In the genomic region with DNA sequence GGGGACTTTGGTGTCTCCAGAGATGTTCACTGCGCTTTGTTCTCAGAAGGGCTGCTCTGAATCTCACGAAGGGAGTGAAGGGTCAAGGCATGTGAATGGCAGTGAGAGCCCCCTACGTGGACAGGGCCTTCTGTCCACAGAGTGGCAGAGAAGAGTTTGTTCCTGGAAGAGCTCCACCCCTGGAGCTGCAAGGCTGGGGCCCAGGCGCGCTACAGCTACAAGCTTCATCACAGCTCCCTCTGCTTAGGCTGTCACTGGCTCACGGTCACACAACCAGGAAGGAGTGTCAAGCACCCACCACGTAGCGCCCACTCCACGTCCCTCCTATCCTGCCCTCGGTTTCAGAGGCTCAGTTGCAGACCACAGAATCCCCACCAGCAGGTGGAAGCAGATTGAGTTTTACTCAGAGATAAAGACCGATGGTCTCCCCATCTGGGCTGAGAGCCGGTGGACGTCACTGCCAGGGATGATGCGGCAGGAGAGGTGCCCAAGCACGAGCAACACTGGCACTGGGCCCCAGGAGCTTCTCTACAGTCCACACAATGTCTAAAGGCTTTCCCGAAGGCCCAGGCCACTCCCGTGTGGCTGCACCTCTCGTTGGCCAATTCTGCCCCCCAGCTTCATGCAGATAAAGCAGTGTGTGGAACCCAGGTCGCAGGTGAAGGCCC, we compare ENCODE assay signal across 18 cellular contexts. TPM values are rescaled to one million over a fixed set of nuclear protein-coding genes. Genes with fewer than 3 reads are reported as not detected.
DNase-seq lines count a peak whose midpoint lies in the region; ATAC-seq, FAIRE-seq and TF ChIP-seq lines count a peak whose summit lies in the region.
"Had no signal": no experiment of that assay in that cellular context is flagged by ENCODE, and none has a peak within 500 bp of the region (broad histone marks: within the 10 kb centered on the region; RNA-seq: fewer than 3 reads in every experiment).

No MANE protein-coding gene starts in this region.

- H3K27ac Mint-ChIP-seq in activated CD4-positive, alpha-beta memory T cell treated with anti-CD3 and anti-CD28 coated beads, Interleukin-2, amount 10 ng/mL, durations not matched to agents 7 days and 5 days, result no peak overlapping the region
- no peak overlapping the region for H3K27ac Mint-ChIP-seq in activated CD4-positive, alpha-beta memory T cell treated with anti-CD3 and anti-CD28 coated beads for 36 hours
- H3K27ac Mint-ChIP-seq: activated naive CD8-positive, alpha-beta T cell treated with anti-CD3 and anti-CD28 coated beads for 36 hours; activated T-helper 17 cell treated with anti-CD3 and anti-CD28 coated beads, Interleukin-2, amount 50 U/mL, for 72 hours; immature natural killer cell had no signal

- no peak for TF ChIP-seq RAD21 in HepG2 (CRISPR knock-in tag; IDR thresholded peaks at IDR 0.05)

- no peak for TF ChIP-seq EP300 in HepG2 (IDR thresholded peaks at IDR 0.05; ENCODE audit: low read depth in 2 of 2, low read length in 2 of 2)
- no peak for TF ChIP-seq EP300 in HepG2 (CRISPR knock-in tag; IDR thresholded peaks at IDR 0.05; ENCODE audit: borderline replicate concordance)

- FAIRE-seq in HepG2 (lab: Jason Lieb, UNC) (no peak), urothelium cell line (lab: Jason Lieb, UNC) (no peak)
- FAIRE-seq: GM19239 had no signal

- H2AFZ ChIP-seq in HepG2 (ENCODE audit: low read length), result no peak overlapping the region

- peak overlapping the region in 2 of 3 experiments; percentile 20 to 67; a peak in 3 of 6 replicates for H3K4me3 ChIP-seq in HepG2 (replicated peaks in 1 of 3; ENCODE audit: insufficient read depth in 1 of 3, low read depth in 2 of 3, low read length in 3 of 3)
- no peak overlapping the region for H3K4me3 ChIP-seq in testis
- H3K4me3 ChIP-seq: cardiac muscle cell, left lung, smooth muscle cell had no signal

- H3K79me2 ChIP-seq in HepG2 (ENCODE audit: insufficient read depth, low read length), result no peaks in the 10 kb centered on the region

- POLR2A ChIA-PET in activated CD4-positive, alpha-beta memory T cell treated with anti-CD3 and anti-CD28 coated beads, Interleukin-2, amount 10 ng/mL, durations not matched to agents 7 days and 5 days (lab: Charles Lee), result no interaction called here
- POLR2A ChIA-PET in activated CD4-positive, alpha-beta memory T cell treated with anti-CD3 and anti-CD28 coated beads for 36 hours (lab: Charles Lee), result no interaction called here
- POLR2A ChIA-PET in HepG2 (lab: Yijun Ruan, JAX), result interaction anchor here (1.0 to 1.4 kb wide), 2 partner anchors 22 to 103 kb away, joined by 3 to 4 read pairs; no protein-coding TSS in a partner anchor

- no peaks in the 10 kb centered on the region for H3K9me3 Mint-ChIP-seq in activated CD4-positive, alpha-beta memory T cell treated with anti-CD3 and anti-CD28 coated beads, Interleukin-2, amount 10 ng/mL, durations not matched to agents 7 days and 5 days
- H3K9me3 Mint-ChIP-seq in activated CD4-positive, alpha-beta memory T cell treated with anti-CD3 and anti-CD28 coated beads for 36 hours, result no peaks in the 10 kb centered on the region
- H3K9me3 Mint-ChIP-seq: activated naive CD8-positive, alpha-beta T cell treated with anti-CD3 and anti-CD28 coated beads for 36 hours; activated T-helper 17 cell treated with anti-CD3 and anti-CD28 coated beads, Interleukin-2, amount 50 U/mL, for 72 hours; immature natural killer cell; mesothelial cell of epicardium; naive B cell had no signal

- in situ Hi-C loops in HepG2 (cut with HindIII; ENCODE audit: extremely low pct_ligation_motif_present, low pct_unique_long_range_greater_than_20kb), result loop anchor here (5.0 kb wide), 1 partner anchor 104 kb away; no protein-coding TSS in a partner anchor

- H3K36me3 ChIP-seq in HepG2 (replicated peaks in 1 of 2; ENCODE audit: control insufficient read depth in 1 of 2, insufficient read depth in 2 of 2, low read length in 2 of 2), result no peaks in the 10 kb centered on the region
- H3K36me3 ChIP-seq in testis (ENCODE audit: low read depth, missing control alignments), result no peaks in the 10 kb centered on the region
- H3K36me3 ChIP-seq: cardiac muscle cell, left lung had no signal

- intact Hi-C loops in activated CD4-positive, alpha-beta memory T cell treated with anti-CD3 and anti-CD28 coated beads for 36 hours (cut with micrococcal nuclease), result loop anchor here (10.0 kb wide), 1 partner anchor 617 kb away; no protein-coding TSS in a partner anchor
- intact Hi-C loops in HepG2 (cut with micrococcal nuclease; ENCODE audit: unreplicated experiment), result loop anchor here (1.0 to 5.0 kb wide), 3 partner anchors 17 to 103 kb away; partner anchors contain the start of gene DCUN1D2
- intact Hi-C loops in testis (cut with DNase I; ENCODE audit: low total_unique reads), result no loop called here

- no peaks in the 10 kb centered on the region for H4K20me1 ChIP-seq in HepG2 (ENCODE audit: insufficient read depth, low read length)

- CTCF ChIA-PET in activated CD4-positive, alpha-beta memory T cell treated with anti-CD3 and anti-CD28 coated beads, Interleukin-2, amount 10 ng/mL, durations not matched to agents 7 days and 5 days (lab: Charles Lee), result interaction anchor here (0.6 to 1.5 kb wide), 4 partner anchors 12 to 619 kb away, joined by 3 to 5 read pairs (median 4); no protein-coding TSS in a partner anchor
- CTCF ChIA-PET in activated CD4-positive, alpha-beta memory T cell treated with anti-CD3 and anti-CD28 coated beads for 36 hours (lab: Charles Lee), result interaction anchor here (0.8 to 1.1 kb wide), 2 partner anchors 58 to 96 kb away, joined by 3 read pairs; no protein-coding TSS in a partner anchor
- CTCF ChIA-PET in HepG2 (lab: Yijun Ruan, JAX; ENCODE audit: low intra/inter-chr PET ratio, low total read pairs), result interaction anchor here (1.4 kb wide), 1 partner anchor 104 kb away, joined by 4 read pairs; no protein-coding TSS in a partner anchor

- TF ChIP-seq CTCF in HepG2 (CRISPR knock-in tag; IDR thresholded peaks at IDR 0.05), result no peak; the same call in 1 of the 2 replicates
- TF ChIP-seq CTCF in testis (IDR thresholded peaks at IDR 0.05), result no peak

- H3K9me3 ChIP-seq in HepG2 (ENCODE audit: low read length) (no peaks in the 10 kb centered on the region), testis (no peaks in the 10 kb centered on the region)
- H3K9me3 ChIP-seq: left lung had no signal

- peak overlapping the region; percentile 34 for H3K27ac ChIP-seq in HepG2 (ENCODE audit: extremely low read length, insufficient read depth, low read length)
- H3K27ac ChIP-seq in testis, result no peak overlapping the region
- H3K27ac ChIP-seq: cardiac muscle cell, left lung had no signal

- H3K4me2 ChIP-seq in HepG2 (ENCODE audit: low read depth, low read length), result peak overlapping the region; percentile 88
- H3K4me2 ChIP-seq: smooth muscle cell had no signal

- H3K4me3 Mint-ChIP-seq in activated CD4-positive, alpha-beta memory T cell treated with anti-CD3 and anti-CD28 coated beads, Interleukin-2, amount 10 ng/mL, durations not matched to agents 7 days and 5 days, result no peak overlapping the region
- H3K4me3 Mint-ChIP-seq in activated CD4-positive, alpha-beta memory T cell treated with anti-CD3 and anti-CD28 coated beads for 36 hours, result no peak overlapping the region
- H3K4me3 Mint-ChIP-seq: activated naive CD8-positive, alpha-beta T cell treated with anti-CD3 and anti-CD28 coated beads for 36 hours; activated T-helper 17 cell treated with anti-CD3 and anti-CD28 coated beads, Interleukin-2, amount 50 U/mL, for 72 hours; immature natural killer cell; mesothelial cell of epicardium; naive B cell had no signal

- BruUV-seq in HepG2 (replicated peaks; lab: Mats Ljungman, UMichigan), result no TSS peak

- no peaks in the 10 kb centered on the region for H3K36me3 Mint-ChIP-seq in activated CD4-positive, alpha-beta memory T cell treated with anti-CD3 and anti-CD28 coated beads, Interleukin-2, amount 10 ng/mL, durations not matched to agents 7 days and 5 days (ENCODE audit: low read depth)
- H3K36me3 Mint-ChIP-seq in activated CD4-positive, alpha-beta memory T cell treated with anti-CD3 and anti-CD28 coated beads for 36 hours, result no peaks in the 10 kb centered on the region
- H3K36me3 Mint-ChIP-seq: activated naive CD8-positive, alpha-beta T cell treated with anti-CD3 and anti-CD28 coated beads for 36 hours; immature natural killer cell; mesothelial cell of epicardium; naive B cell had no signal

- ATAC-seq in HepG2 (peak; percentile 48), HG02571 (IDR thresholded peaks at IDR 0.05; ENCODE audit: unreplicated experiment) (no peak)

- peaks cover 1% of the 10 kb centered on the region for H3K27me3 Mint-ChIP-seq in activated CD4-positive, alpha-beta memory T cell treated with anti-CD3 and anti-CD28 coated beads, Interleukin-2, amount 10 ng/mL, durations not matched to agents 7 days and 5 days
- H3K27me3 Mint-ChIP-seq in activated CD4-positive, alpha-beta memory T cell treated with anti-CD3 and anti-CD28 coated beads for 36 hours, result peaks cover 3% of the 10 kb centered on the region
- H3K27me3 Mint-ChIP-seq: activated T-helper 17 cell treated with anti-CD3 and anti-CD28 coated beads, Interleukin-2, amount 50 U/mL, for 72 hours had no signal

- H3K27me3 ChIP-seq in HepG2 (ENCODE audit: control insufficient read depth in 1 of 2, insufficient read depth in 2 of 2, low read length in 2 of 2) (no peaks in the 10 kb centered on the region), testis (no peaks in the 10 kb centered on the region)

- peak; percentile 12 for DNase-seq in activated CD4-positive, alpha-beta memory T cell treated with anti-CD3 and anti-CD28 coated beads, Interleukin-2, amount 10 ng/mL, durations not matched to agents 7 days and 5 days
- DNase-seq in activated CD4-positive, alpha-beta memory T cell treated with anti-CD3 and anti-CD28 coated beads for 36 hours, result no peak
- DNase-seq in activated CD8-positive, alpha-beta memory T cell treated with anti-CD3 and anti-CD28 coated beads, Interleukin-2, amount 50 U/mL, for 48 hours, result peak; percentile 46
- DNase-seq in HepG2 (ENCODE audit: low spot score) (no peak), testis (peak; percentile 12), urothelium cell line (ENCODE audit: low spot score) (no peak), SIG-M5 treated with dmso at 0.1 percent for 504 hours (lab: John Stamatoyannopoulos, UW; ENCODE audit: unreplicated experiment) (no peak)
- DNase-seq: aorta had no signal

- 50% methylated on average over 11 of the region's 19 CpGs for WGBS in HepG2 (ENCODE audit: low lambda C conversion rate)
- WGBS in testis, 2 donors, result 87 to 95% methylated on average over 16 to 18 of the region's 19 CpGs

- H3K4me1 ChIP-seq in HepG2 (ENCODE audit: insufficient read depth, low read length) (peaks cover 27% of the 10 kb centered on the region), testis (no peaks in the 10 kb centered on the region)
- H3K4me1 ChIP-seq: left lung had no signal

- no peaks in the 10 kb centered on the region for H3K4me1 Mint-ChIP-seq in activated CD4-positive, alpha-beta memory T cell treated with anti-CD3 and anti-CD28 coated beads, Interleukin-2, amount 10 ng/mL, durations not matched to agents 7 days and 5 days
- H3K4me1 Mint-ChIP-seq in activated CD4-positive, alpha-beta memory T cell treated with anti-CD3 and anti-CD28 coated beads for 36 hours (ENCODE audit: low read depth), result no peaks in the 10 kb centered on the region
- H3K4me1 Mint-ChIP-seq: activated T-helper 17 cell treated with anti-CD3 and anti-CD28 coated beads, Interleukin-2, amount 50 U/mL, for 72 hours had no signal

- peak overlapping the region; percentile 20 for H3K9ac ChIP-seq in HepG2 (ENCODE audit: insufficient read depth, low read depth, low read length)

- no peak for TF ChIP-seq POLR2A in HepG2 (IDR thresholded peaks at IDR 0.05; ENCODE audit: insufficient read depth in 1 of 2, low read depth in 2 of 2, low read length in 2 of 2)
- no peak for TF ChIP-seq POLR2A in testis (IDR thresholded peaks at IDR 0.05)

RNA-seq across cellular contexts. Expression of gene TFDP1, which starts 23.0 kb away (rescaled TPM):
- total RNA-seq in activated CD4-positive, alpha-beta memory T cell treated with anti-CD3 and anti-CD28 coated beads, Interleukin-2, amount 10 ng/mL, durations not matched to agents 7 days and 5 days, result 100 to 1,000 TPM; 128 to 130 TPM
- total RNA-seq in activated CD4-positive, alpha-beta memory T cell treated with anti-CD3 and anti-CD28 coated beads for 36 hours, result 100 to 1,000 TPM; 149 to 156 TPM
- total RNA-seq in HepG2 (2016; rRNA removed; fragmentation: Illumina TruSeq; extraction: Trizol), result 78.3 and 84.2 TPM in 2 replicates
- 194 and 195 TPM in 2 replicates for total RNA-seq in HepG2 (2016; cell fraction: cytosol; rRNA removed; fragmentation: Illumina TruSeq; extraction: Trizol; ENCODE audit: low read depth)
- 67.1 and 88.3 TPM in 2 replicates for total RNA-seq in HepG2 (2016; cell fraction: insoluble cytoplasmic fraction; rRNA removed; fragmentation: Illumina TruSeq; extraction: Trizol)
- total RNA-seq in HepG2 (2016; cell fraction: membrane; rRNA removed; fragmentation: Illumina TruSeq; extraction: Trizol), result 221 and 222 TPM in 2 replicates
- total RNA-seq in HepG2 (2016; cell fraction: nucleus; rRNA removed; fragmentation: Illumina TruSeq; extraction: Trizol), result 49.7 and 57.5 TPM in 2 replicates
- polyA plus RNA-seq in HepG2 (2011; rRNA removed), result 31.6 and 38.0 TPM in 2 replicates
- polyA plus RNA-seq in HepG2 (2011; cell fraction: cytosol; rRNA removed), result 25.7 and 26.3 TPM in 2 replicates
- polyA plus RNA-seq in HepG2 (2011; cell fraction: nucleus; rRNA removed), result 37.1 and 39.8 TPM in 2 replicates
- 25.2 and 38.0 TPM in 2 replicates for polyA plus RNA-seq in HepG2 (2012)
- 283 and 288 TPM in 2 replicates for polyA plus RNA-seq in HepG2 (2016; cell fraction: cytosol; fragmentation: Illumina TruSeq; extraction: Trizol; ENCODE audit: low read depth)
- polyA plus RNA-seq in HepG2 (2016; cell fraction: insoluble cytoplasmic fraction; fragmentation: Illumina TruSeq; extraction: Trizol; ENCODE audit: low read depth), result 98.5 and 123 TPM in 2 replicates
- polyA plus RNA-seq in HepG2 (2016; cell fraction: membrane; fragmentation: Illumina TruSeq; extraction: Trizol; ENCODE audit: low read depth), result 260 and 268 TPM in 2 replicates
- 93.4 and 97.4 TPM in 2 replicates for polyA plus RNA-seq in HepG2 (2016; cell fraction: nucleus; fragmentation: Illumina TruSeq; extraction: Trizol; ENCODE audit: insufficient read depth, low read depth)
- 27.0 and 92.2 TPM in 2 replicates for polyA minus RNA-seq in HepG2 (2011; rRNA and poly(A)+ RNA removed; ENCODE audit: low replicate concordance)
- polyA minus RNA-seq in HepG2 (2011; cell fraction: cytosol; rRNA and poly(A)+ RNA removed), result 13.8 and 22.4 TPM in 2 replicates
- 24.0 and 26.7 TPM in 2 replicates for polyA minus RNA-seq in HepG2 (2011; cell fraction: nucleus; rRNA and poly(A)+ RNA removed)
- 10 to 100 TPM; 72.4 to 73.1 TPM for total RNA-seq in testis
- polyA plus RNA-seq in testis (ENCODE audit: insufficient read depth, low read depth, low replicate concordance), result 135 TPM

Comparison
In these comparisons a context has a peak if more than half of its experiments do, and no peak if none do; other contexts are left out.
1. DNase-seq: peak in activated CD4-positive, alpha-beta memory T cell treated with anti-CD3 and anti-CD28 coated beads, Interleukin-2, amount 10 ng/mL, durations not matched to agents 7 days and 5 days (single experiment), activated CD8-positive, alpha-beta memory T cell treated with anti-CD3 and anti-CD28 coated beads, Interleukin-2, amount 50 U/mL, for 48 hours (single experiment) and testis (single experiment); none in activated CD4-positive, alpha-beta memory T cell treated with anti-CD3 and anti-CD28 coated beads for 36 hours (single experiment), HepG2 (single experiment), urothelium cell line (single experiment) and SIG-M5 treated with dmso at 0.1 percent for 504 hours (single experiment).
2. H3K4me3 ChIP-seq: peak in HepG2 (2 of 3); none in testis (0 of 2).